Comparison of ENCODE assay signal across 1 cellular context in genomic region chr10:62050941-62051433, GRCh38.
TF ChIP-seq lines count a peak whose summit lies in the region.

No MANE protein-coding gene starts in this region.

TF ChIP-seq in SK-N-SH, 30 proteins besides CTCF, POLR2A, EP300 and RAD21 (continued from another document):
- TF ChIP-seq TAF1 (IDR thresholded peaks at IDR 0.05; ENCODE audit: borderline replicate concordance, low read depth, low read length), result peak; percentile 17; the same call in 1 of the 2 replicates
